ENCODE assay signal across 9 cellular contexts in genomic region chr6:75604294-75604693, GRCh38. TPM values are rescaled to one million over a fixed set of nuclear protein-coding genes. Genes with fewer than 3 reads are reported as not detected.
DNase-seq lines count a peak whose midpoint lies in the region; ATAC-seq and TF ChIP-seq lines count a peak whose summit lies in the region.
"Had no signal": no experiment of that assay in that cellular context is flagged by ENCODE, and none has a peak within 500 bp of the region (broad histone marks: within the 10 kb centered on the region; RNA-seq: fewer than 3 reads in every experiment).

No MANE protein-coding gene starts in this region.

- TF ChIP-seq CTCF in BJ (IDR thresholded peaks at IDR 0.05; ENCODE audit: insufficient read depth, low read depth, low read length) (no peak), LNCaP clone FGC (IDR thresholded peaks at IDR 0.05; ENCODE audit: control insufficient read depth, extremely low read depth, insufficient read depth) (no peak), breast epithelium (IDR thresholded peaks at IDR 0.05) (no peak), nephron (IDR thresholded peaks at IDR 0.05; ENCODE audit: unreplicated experiment in 3 of 3) (no peak)

- DNase-seq in BJ (ENCODE audit: low read depth) (no peak), LNCaP clone FGC (ENCODE audit: low read depth) (no peak), breast epithelium (ENCODE audit: low spot score in 2 of 2) (no peak), islet precursor cell (no peak)
- no peak for DNase-seq in stimulated activated CD4-positive, alpha-beta T cell treated with anti-CD3 and anti-CD28 coated beads, Interleukin-4, amount 100 ng/mL, for 1 hour
- DNase-seq: NCI-H2107 had no signal

- peak overlapping the region in 1 of 2 donors; percentile 100 for H3K27ac ChIP-seq in breast epithelium

- CTCF ChIA-PET in BJ (lab: Yijun Ruan, JAX): interaction anchor here (1.3 kb wide), 1 partner anchor 8 kb away, joined by 3 read pairs; no protein-coding TSS in a partner anchor

- peaks cover 27% of the 10 kb centered on the region for H3K36me3 Mint-ChIP-seq in nephron (ENCODE audit: low read depth)

- intact Hi-C loops in breast epithelium (cut with DNase I; ENCODE audit: low total_unique reads): no loop called here

- TF ChIP-seq POLR2A in breast epithelium (IDR thresholded peaks at IDR 0.05): no peak

- no peaks in the 10 kb centered on the region for H3K9me3 Mint-ChIP-seq in nephron

- H3K27me3 ChIP-seq in BJ (ENCODE audit: control insufficient read depth, insufficient read depth, low read length): no peaks in the 10 kb centered on the region
- no peaks in the 10 kb centered on the region for H3K27me3 ChIP-seq in breast epithelium

- no peaks in the 10 kb centered on the region for H3K9me3 ChIP-seq in breast epithelium

- H3K4me1 Mint-ChIP-seq in nephron: peaks cover 60% of the 10 kb centered on the region

- no peaks in the 10 kb centered on the region for H3K4me1 ChIP-seq in breast epithelium

- H3K4me3 Mint-ChIP-seq in nephron: peak overlapping the region; percentile 96 to 100 (median 98)

- H3K27me3 Mint-ChIP-seq in nephron (ENCODE audit: low read depth): no peaks in the 10 kb centered on the region

- H3K4me3 ChIP-seq in BJ (ENCODE audit: low read depth, low read length) (peak overlapping the region; percentile 81), LNCaP clone FGC (ENCODE audit: low read depth, low read length) (peak overlapping the region; percentile 80), breast epithelium (peak overlapping the region in 2 of 3 donors; percentile 85 to 93)

- H3K36me3 ChIP-seq in BJ (ENCODE audit: control insufficient read depth, insufficient read depth, low read length) (no peaks in the 10 kb centered on the region), breast epithelium (no peaks in the 10 kb centered on the region)

- peak overlapping the region; percentile 99 to 100 (median 99) for H3K27ac Mint-ChIP-seq in nephron

- POLR2A ChIA-PET in BJ (lab: Charles Lee): no interaction called here

- ATAC-seq in GM19324 (IDR thresholded peaks at IDR 0.05; ENCODE audit: low FRiP score, unreplicated experiment): no peak
- ATAC-seq in HG02642 (IDR thresholded peaks at IDR 0.05; ENCODE audit: poor library complexity, unreplicated experiment): no peak

RNA-seq across cellular contexts. Expression of gene SENP6, which starts 2.6 kb away (rescaled TPM):
- polyA plus RNA-seq in BJ (2011; rRNA removed): 9.9 and 25.3 TPM in 2 replicates
- 10.8 and 20.6 TPM in 2 replicates for polyA minus RNA-seq in BJ (2011; rRNA and poly(A)+ RNA removed)
- total RNA-seq in breast epithelium: 100 to 1,000 TPM in 2 of 3 donors, 10 to 100 TPM in 1; 93.5 to 189 (median 152) TPM
